Comparison of ENCODE assay signal across 25 cellular contexts in the genomic region with DNA sequence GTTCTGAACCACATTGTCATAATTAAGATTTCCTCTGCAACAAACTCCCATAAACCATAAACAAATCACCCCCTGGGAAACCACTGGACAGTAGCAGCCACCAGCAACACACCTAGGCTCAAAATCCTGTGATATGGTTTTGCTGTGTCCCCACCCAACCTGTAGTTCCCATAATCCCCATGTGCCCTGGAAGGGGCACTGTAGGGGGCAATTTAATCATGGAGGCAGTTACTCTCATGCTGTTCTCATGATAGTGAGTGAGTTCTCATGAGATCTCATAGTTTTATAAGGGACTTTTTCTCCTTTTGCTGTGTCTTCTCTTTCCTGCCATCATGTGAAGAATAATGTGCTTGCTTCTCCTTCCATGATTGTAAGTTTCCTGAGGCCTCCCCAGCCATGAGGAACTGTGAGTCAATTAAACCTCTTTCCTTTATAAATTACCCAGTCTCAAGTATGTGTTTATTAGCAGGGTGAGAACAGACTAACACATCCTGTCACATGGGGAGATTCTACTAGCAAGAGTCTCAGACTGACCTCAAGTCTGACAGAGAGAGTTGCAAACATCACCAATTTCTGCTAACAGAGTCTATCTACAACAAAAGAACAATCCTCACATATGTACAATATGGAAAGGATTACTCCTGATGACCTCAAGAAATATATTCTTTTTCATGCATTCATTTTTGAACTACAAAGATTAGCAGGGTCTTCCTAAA.
"Had no signal": no experiment of that assay in that cellular context is flagged by ENCODE, and none has a peak within 500 bp of the region (broad histone marks: within the 10 kb centered on the region; RNA-seq: fewer than 3 reads in every experiment).

No MANE protein-coding gene starts in this region.

- H3K4me1 Mint-ChIP-seq: activated CD4-positive, alpha-beta T cell treated with anti-CD3 and anti-CD28 coated beads, Interleukin-2, amount 10 ng/mL, durations not matched to agents 7 days and 5 days; activated naive CD4-positive, alpha-beta T cell treated with anti-CD3 and anti-CD28 coated beads, Interleukin-2, amount 50 U/mL, for 24 hours; stimulated activated memory B cell treated with anti-CD40 and anti-IgM and Interleukin-4, amounts not matched to agents 10 μg/mL and 1 μg/mL and 100 μg/mL, for 72 hours had no signal

- H3K27me3 ChIP-seq: brain microvascular endothelial cell, hepatocyte, right lobe of liver, stomach, suprapubic skin, tibial nerve had no signal

- H3K9me3 Mint-ChIP-seq: activated CD4-positive, alpha-beta T cell treated with anti-CD3 and anti-CD28 coated beads, Interleukin-2, amount 10 ng/mL, durations not matched to agents 7 days and 5 days; stimulated activated memory B cell treated with anti-CD40 and anti-IgM and Interleukin-4, amounts not matched to agents 10 μg/mL and 1 μg/mL and 100 μg/mL, for 72 hours had no signal

- H3K79me2 ChIP-seq: hepatocyte, parathyroid adenoma had no signal

- H3K9ac ChIP-seq: parathyroid adenoma had no signal

- H3K9me3 ChIP-seq: left ventricle myocardium inferior, right lobe of liver, stomach, suprapubic skin, tibial nerve had no signal

- H3K27ac ChIP-seq: brain microvascular endothelial cell, hepatocyte, left ventricle myocardium inferior, parathyroid adenoma, right lobe of liver, skin epidermis, stomach, suprapubic skin, tibial nerve had no signal

- H3K4me3 Mint-ChIP-seq: activated CD4-positive, alpha-beta T cell treated with anti-CD3 and anti-CD28 coated beads, Interleukin-2, amount 10 ng/mL, durations not matched to agents 7 days and 5 days; activated naive CD4-positive, alpha-beta T cell treated with anti-CD3 and anti-CD28 coated beads, Interleukin-2, amount 50 U/mL, for 24 hours; immature natural killer cell; natural killer cell treated with Interleukin-12 subunit alpha and Interleukin-12 subunit beta and Interleukin-15 and Interleukin-18, amount 100 ng/mL, for 72 hours; stimulated activated memory B cell treated with anti-CD40 and anti-IgM and Interleukin-4, amounts not matched to agents 10 μg/mL and 1 μg/mL and 100 μg/mL, for 72 hours had no signal

- H3K27me3 Mint-ChIP-seq: activated CD4-positive, alpha-beta T cell treated with anti-CD3 and anti-CD28 coated beads, Interleukin-2, amount 10 ng/mL, durations not matched to agents 7 days and 5 days; activated naive CD4-positive, alpha-beta T cell treated with anti-CD3 and anti-CD28 coated beads, Interleukin-2, amount 50 U/mL, for 24 hours; natural killer cell treated with Interleukin-12 subunit alpha and Interleukin-12 subunit beta and Interleukin-15 and Interleukin-18, amount 100 ng/mL, for 72 hours; stimulated activated memory B cell treated with anti-CD40 and anti-IgM and Interleukin-4, amounts not matched to agents 10 μg/mL and 1 μg/mL and 100 μg/mL, for 72 hours had no signal

- H2AFZ ChIP-seq: hepatocyte, parathyroid adenoma had no signal

- DNase-seq: activated CD4-positive, alpha-beta T cell treated with anti-CD3 and anti-CD28 coated beads, Interleukin-2, amount 10 ng/mL, durations not matched to agents 7 days and 5 days; activated CD4-positive, CD25-positive, alpha-beta regulatory T cell treated with anti-CD3 and anti-CD28 coated beads, Interleukin-2, amount 50 U/mL, for 72 hours; activated gamma-delta T cell treated with Interleukin-2 at 50 U/mL for 16 hours; activated T-cell treated with anti-CD3 and anti-CD28 coated beads, Interleukin-2, amount 50 U/mL, for 1 hour; anterior cingulate cortex; brain microvascular endothelial cell; caudate nucleus; dermis blood vessel endothelial cell; effector CD8-positive, alpha-beta T cell; glutamatergic neuron; immature natural killer cell; kidney glomerular epithelial cell; left ventricle myocardium inferior; midbrain; right lobe of liver; stimulated activated CD4-positive, alpha-beta T cell treated with anti-CD3 and anti-CD28 coated beads, Interleukin-2, amount 100 ng/mL, for 24 hours; stomach had no signal

- H3K36me3 ChIP-seq: brain microvascular endothelial cell, left ventricle myocardium inferior, right lobe of liver, stomach, suprapubic skin, tibial nerve had no signal

- H3K4me1 ChIP-seq: left ventricle myocardium inferior, parathyroid adenoma, stomach, suprapubic skin, tibial nerve had no signal

- H3K4me2 ChIP-seq: hepatocyte had no signal

- H3K36me3 Mint-ChIP-seq: activated naive CD4-positive, alpha-beta T cell treated with anti-CD3 and anti-CD28 coated beads, Interleukin-2, amount 50 U/mL, for 24 hours; immature natural killer cell; natural killer cell treated with Interleukin-12 subunit alpha and Interleukin-12 subunit beta and Interleukin-15 and Interleukin-18, amount 100 ng/mL, for 72 hours; stimulated activated memory B cell treated with anti-CD40 and anti-IgM and Interleukin-4, amounts not matched to agents 10 μg/mL and 1 μg/mL and 100 μg/mL, for 72 hours had no signal

- H3K27ac Mint-ChIP-seq: activated CD4-positive, alpha-beta T cell treated with anti-CD3 and anti-CD28 coated beads, Interleukin-2, amount 10 ng/mL, durations not matched to agents 7 days and 5 days; activated naive CD4-positive, alpha-beta T cell treated with anti-CD3 and anti-CD28 coated beads, Interleukin-2, amount 50 U/mL, for 24 hours; immature natural killer cell; natural killer cell treated with Interleukin-12 subunit alpha and Interleukin-12 subunit beta and Interleukin-15 and Interleukin-18, amount 100 ng/mL, for 72 hours; stimulated activated memory B cell treated with anti-CD40 and anti-IgM and Interleukin-4, amounts not matched to agents 10 μg/mL and 1 μg/mL and 100 μg/mL, for 72 hours had no signal

- H3K4me3 ChIP-seq: hepatocyte, left ventricle myocardium inferior, right lobe of liver, skin epidermis, stomach, suprapubic skin, tibial nerve had no signal
